Comparison of ENCODE assay signal across 9 cellular contexts in genomic region chr9:127943746-127944145, GRCh38. TPM values are rescaled to one million over a fixed set of nuclear protein-coding genes. Genes with fewer than 3 reads are reported as not detected.
DNase-seq lines count a peak whose midpoint lies in the region; ATAC-seq, FAIRE-seq and TF ChIP-seq lines count a peak whose summit lies in the region.
"Had no signal": no experiment of that assay in that cellular context is flagged by ENCODE, and none has a peak within 500 bp of the region (broad histone marks: within the 10 kb centered on the region; RNA-seq: fewer than 3 reads in every experiment).

No MANE protein-coding gene starts in this region.

- dilution Hi-C loops in endothelial cell of umbilical vein (cut with MboI; ENCODE audit: extremely low pct_ligation_motif_present, low sequenced_read_pairs), result no loop called here

- POLR2A ChIA-PET in endothelial cell of umbilical vein (lab: Charles Lee), result no interaction called here

- CTCF ChIA-PET in endothelial cell of umbilical vein (lab: Charles Lee), result interaction anchor here (0.8 to 6.5 kb wide), 42 partner anchors 8 to 303 kb away, joined by 3 to 203 read pairs (median 4); partner anchors contain the start of genes EEIG1, NAIF1 and SLC25A25

- no peaks in the 10 kb centered on the region for H3K9me3 ChIP-seq in endothelial cell of umbilical vein (replicated peaks; ENCODE audit: control insufficient read depth, insufficient read depth, low read length)
- H3K9me3 ChIP-seq in mucosa of descending colon, result no peaks in the 10 kb centered on the region

- H4K20me1 ChIP-seq in endothelial cell of umbilical vein (replicated peaks; ENCODE audit: control insufficient read depth, extremely low read depth, insufficient read depth, low read length), result no peaks in the 10 kb centered on the region

- peaks cover 0 to 5% of the 10 kb centered on the region in 2 experiments for H3K36me3 ChIP-seq in endothelial cell of umbilical vein (ENCODE audit: control insufficient read depth in 2 of 2, extremely low read depth in 1 of 2, insufficient read depth in 2 of 2, low read length in 2 of 2)
- H3K36me3 ChIP-seq in mucosa of descending colon (ENCODE audit: low read depth), result peaks cover 5% of the 10 kb centered on the region

- intact Hi-C loops in endothelial cell of umbilical vein (cut with micrococcal nuclease), result loop anchor here (1.0 to 2.0 kb wide), 6 partner anchors 37 to 174 kb away; partner anchors contain the start of gene EEIG1
- intact Hi-C loops in mucosa of descending colon (cut with DNase I, micrococcal nuclease), result loop anchor here (2.0 to 10.0 kb wide), 3 partner anchors 91 to 171 kb away; no protein-coding TSS in a partner anchor

- peak; percentile 88 for DNase-seq in GM10266 (ENCODE audit: extremely low spot score)
- DNase-seq in HL-60 (ENCODE audit: low read depth in 1 of 2, low spot score in 1 of 2), result peak in 1 of 2 experiments; percentile 81
- peak; percentile 5 for DNase-seq in NOMO-1 treated with dmso at 0.1 percent for 144 hours (lab: John Stamatoyannopoulos, UW; ENCODE audit: unreplicated experiment)
- DNase-seq in activated CD8-positive, alpha-beta memory T cell treated with anti-CD3 and anti-CD28 coated beads, Interleukin-2, amount 50 U/mL, for 48 hours, result peak; percentile 89
- DNase-seq in endothelial cell of umbilical vein (ENCODE audit: low read depth, low spot score), result peak; percentile 71
- DNase-seq in mucosa of descending colon, result peak; percentile 89 to 91 (median 89)
- peak; percentile 58 to 71 for DNase-seq in stimulated activated CD8-positive, alpha-beta memory T cell treated with anti-CD3 and anti-CD28 coated beads, Interleukin-7, amount 100 ng/mL, for 48 hours (ENCODE audit: extremely low read depth in 1 of 2, low read depth in 1 of 2)
- no peak for DNase-seq in DMS79 treated with DMSO at 0.1 percent for 48 hours (lab: John Stamatoyannopoulos, UW)

- H3K27ac ChIP-seq in HL-60 (replicated peaks) (no peak overlapping the region), endothelial cell of umbilical vein (ENCODE audit: insufficient read depth, low read depth, low read length) (no peak overlapping the region)

- peak; percentile 85 for ATAC-seq in mucosa of descending colon

- no peak overlapping the region for H3K9ac ChIP-seq in endothelial cell of umbilical vein (replicated peaks; ENCODE audit: extremely low read depth, insufficient read depth, low read length)

- H3K4me3 ChIP-seq in HL-60 (replicated peaks; ENCODE audit: insufficient read depth, low read length), result no peak overlapping the region
- H3K4me3 ChIP-seq in endothelial cell of umbilical vein (replicated peaks in 1 of 3; ENCODE audit: insufficient read depth in 1 of 3, low read depth in 1 of 3, low read length in 3 of 3), result no peak overlapping the region
- H3K4me3 ChIP-seq in mucosa of descending colon, result no peak overlapping the region

- no peak for TF ChIP-seq POLR2A in endothelial cell of umbilical vein (IDR thresholded peaks at IDR 0.05; ENCODE audit: low read depth, low read length)

- peak; percentile 87 for FAIRE-seq in endothelial cell of umbilical vein (lab: Jason Lieb, UNC)
- FAIRE-seq: islet of Langerhans had no signal

- H3K4me1 ChIP-seq in endothelial cell of umbilical vein (ENCODE audit: control insufficient read depth, extremely low read depth, insufficient read depth, low read length), result no peaks in the 10 kb centered on the region
- peaks cover 3% of the 10 kb centered on the region for H3K4me1 ChIP-seq in mucosa of descending colon (ENCODE audit: low read depth)

- no peaks in the 10 kb centered on the region for H3K79me2 ChIP-seq in endothelial cell of umbilical vein (ENCODE audit: control insufficient read depth, insufficient read depth, low read length)

- H3K9me1 ChIP-seq in endothelial cell of umbilical vein (replicated peaks; ENCODE audit: control insufficient read depth, extremely low read depth, insufficient read depth, low read length), result no peaks in the 10 kb centered on the region

- no peak overlapping the region for H3K4me2 ChIP-seq in endothelial cell of umbilical vein (ENCODE audit: insufficient read depth, low read length)

- H3K27me3 ChIP-seq in HL-60 (ENCODE audit: insufficient read depth, poor library complexity, severe bottlenecking) (no peaks in the 10 kb centered on the region), endothelial cell of umbilical vein (ENCODE audit: control insufficient read depth in 2 of 2, insufficient read depth in 2 of 2, low read length in 2 of 2) (no peaks in the 10 kb centered on the region)

- BruUV-seq in endothelial cell of umbilical vein (replicated peaks; lab: Mats Ljungman, UMichigan), result no TSS peak

- no peak overlapping the region for H2AFZ ChIP-seq in endothelial cell of umbilical vein (ENCODE audit: low read depth, low read length)

- TF ChIP-seq CTCF in GM10266 (IDR thresholded peaks at IDR 0.05; ENCODE audit: control insufficient read depth, insufficient read depth, low read depth, missing control alignments), result peak; percentile 94
- TF ChIP-seq CTCF in HL-60 (IDR thresholded peaks at IDR 0.05; ENCODE audit: insufficient read depth, low read length), result peak; percentile 89
- peak; percentile 90 to 99 for TF ChIP-seq CTCF in endothelial cell of umbilical vein (IDR thresholded peaks at IDR 0.05; ENCODE audit: extremely low read depth in 1 of 2, insufficient read depth in 1 of 2, low read depth in 1 of 2, low read length in 2 of 2)
- peak; percentile 92 for TF ChIP-seq CTCF in mucosa of descending colon (IDR thresholded peaks at IDR 0.05)

TF ChIP-seq in endothelial cell of umbilical vein, 7 proteins besides CTCF, POLR2A, EP300 and RAD21:
- TF ChIP-seq MYC (IDR thresholded peaks at IDR 0.05; ENCODE audit: low read depth, low read length) (peak; percentile 13), FOS (IDR thresholded peaks at IDR 0.05; ENCODE audit: borderline replicate concordance, insufficient read depth, low read length) (no peak), POLR2AphosphoS5 (IDR thresholded peaks at IDR 0.05; ENCODE audit: insufficient read depth, low read depth, low read length) (no peak)
TF ChIP-seq in endothelial cell of umbilical vein: peak in this region for 1.

RNA-seq across cellular contexts. Expression of gene DPM2, which starts 6.1 kb away (rescaled TPM):
- total RNA-seq in endothelial cell of umbilical vein (41.9 and 47.9 TPM in 2 replicates), mucosa of descending colon (10 to 100 TPM; 23.0 to 30.4 (median 29.4) TPM)
- polyA plus RNA-seq in endothelial cell of umbilical vein, result 63.9 and 85.0 TPM in 2 replicates
- polyA plus RNA-seq in endothelial cell of umbilical vein (2011; cell fraction: cytosol; rRNA removed), result 45.5 and 45.9 TPM in 2 replicates
- 31.6 and 39.0 TPM in 2 replicates for polyA plus RNA-seq in endothelial cell of umbilical vein (2011; cell fraction: nucleus; rRNA removed)
- 38.9 and 45.4 TPM in 2 replicates for polyA plus RNA-seq in endothelial cell of umbilical vein (2012)
- polyA minus RNA-seq in endothelial cell of umbilical vein, result 39.8 and 52.5 TPM in 2 replicates
- polyA minus RNA-seq in endothelial cell of umbilical vein (2011; cell fraction: cytosol; rRNA and poly(A)+ RNA removed), result 59.2 TPM
- polyA minus RNA-seq in endothelial cell of umbilical vein (2011; cell fraction: nucleus; rRNA and poly(A)+ RNA removed), result 26.8 and 33.0 TPM in 2 replicates

RNA-seq across cellular contexts. Expression of gene PIP5KL1, which starts 13.2 kb away (rescaled TPM):
- total RNA-seq in endothelial cell of umbilical vein (2.9 and 3.8 TPM in 2 replicates), mucosa of descending colon (1 to 10 TPM in 2 of 3 donors, under 1 TPM in 1; 0.58 to 1.9 (median 1.1) TPM)
- polyA plus RNA-seq in endothelial cell of umbilical vein, result 1.5 and 2.3 TPM in 2 replicates
- polyA plus RNA-seq in endothelial cell of umbilical vein (2011; cell fraction: cytosol; rRNA removed), result 0.28 and 0.87 TPM in 2 replicates
- polyA plus RNA-seq in endothelial cell of umbilical vein (2011; cell fraction: nucleus; rRNA removed), result 5.1 and 6.2 TPM in 2 replicates
- 0.56 and 1.3 TPM in 2 replicates for polyA plus RNA-seq in endothelial cell of umbilical vein (2012)
- polyA minus RNA-seq in endothelial cell of umbilical vein, result 0.42 and 0.83 TPM in 2 replicates
- polyA minus RNA-seq in endothelial cell of umbilical vein (2011; cell fraction: cytosol; rRNA and poly(A)+ RNA removed), result 4.0 TPM
- 1.6 and 1.8 TPM in 2 replicates for polyA minus RNA-seq in endothelial cell of umbilical vein (2011; cell fraction: nucleus; rRNA and poly(A)+ RNA removed)

RNA-seq across cellular contexts. Expression of gene ST6GALNAC4, which starts 26.9 kb away (rescaled TPM):
- total RNA-seq in endothelial cell of umbilical vein (38.1 and 45.9 TPM in 2 replicates), mucosa of descending colon (10 to 100 TPM; 31.0 to 39.2 (median 37.2) TPM)
- 85.3 and 108 TPM in 2 replicates for polyA plus RNA-seq in endothelial cell of umbilical vein
- 44.2 and 64.3 TPM in 2 replicates for polyA plus RNA-seq in endothelial cell of umbilical vein (2011; cell fraction: cytosol; rRNA removed)
- 38.1 and 41.5 TPM in 2 replicates for polyA plus RNA-seq in endothelial cell of umbilical vein (2011; cell fraction: nucleus; rRNA removed)
- 39.9 and 49.4 TPM in 2 replicates for polyA plus RNA-seq in endothelial cell of umbilical vein (2012)
- 38.1 and 51.5 TPM in 2 replicates for polyA minus RNA-seq in endothelial cell of umbilical vein
- polyA minus RNA-seq in endothelial cell of umbilical vein (2011; cell fraction: cytosol; rRNA and poly(A)+ RNA removed), result 129 TPM
- 19.7 and 26.7 TPM in 2 replicates for polyA minus RNA-seq in endothelial cell of umbilical vein (2011; cell fraction: nucleus; rRNA and poly(A)+ RNA removed)

RNA-seq across cellular contexts. Expression of gene EEIG1, which starts 37.0 kb away (rescaled TPM):
- total RNA-seq in endothelial cell of umbilical vein, result 16.4 and 19.0 TPM in 2 replicates
- polyA plus RNA-seq in endothelial cell of umbilical vein, result 8.4 and 13.5 TPM in 2 replicates
- 13.6 and 15.5 TPM in 2 replicates for polyA plus RNA-seq in endothelial cell of umbilical vein (2011; cell fraction: cytosol; rRNA removed)
- 15.1 and 16.4 TPM in 2 replicates for polyA plus RNA-seq in endothelial cell of umbilical vein (2011; cell fraction: nucleus; rRNA removed)
- 10.7 and 14.9 TPM in 2 replicates for polyA plus RNA-seq in endothelial cell of umbilical vein (2012)
- polyA minus RNA-seq in endothelial cell of umbilical vein, result 4.3 and 4.4 TPM in 2 replicates
- polyA minus RNA-seq in endothelial cell of umbilical vein (2011; cell fraction: cytosol; rRNA and poly(A)+ RNA removed), result 8.4 TPM
- polyA minus RNA-seq in endothelial cell of umbilical vein (2011; cell fraction: nucleus; rRNA and poly(A)+ RNA removed), result 3.9 and 5.3 TPM in 2 replicates
- total RNA-seq in mucosa of descending colon, result 100 to 1,000 TPM; 127 to 168 (median 144) TPM

RNA-seq across cellular contexts. Expression of gene ST6GALNAC6, which starts 44.3 kb away (rescaled TPM):
- total RNA-seq in endothelial cell of umbilical vein, result 43.0 and 43.5 TPM in 2 replicates
- polyA plus RNA-seq in endothelial cell of umbilical vein, result 78.9 and 93.6 TPM in 2 replicates
- polyA plus RNA-seq in endothelial cell of umbilical vein (2011; cell fraction: cytosol; rRNA removed), result 43.5 and 55.9 TPM in 2 replicates
- polyA plus RNA-seq in endothelial cell of umbilical vein (2011; cell fraction: nucleus; rRNA removed), result 78.4 and 100.0 TPM in 2 replicates
- polyA plus RNA-seq in endothelial cell of umbilical vein (2012), result 27.3 and 41.2 TPM in 2 replicates
- 50.1 and 50.4 TPM in 2 replicates for polyA minus RNA-seq in endothelial cell of umbilical vein
- 17.7 TPM for polyA minus RNA-seq in endothelial cell of umbilical vein (2011; cell fraction: cytosol; rRNA and poly(A)+ RNA removed)
- polyA minus RNA-seq in endothelial cell of umbilical vein (2011; cell fraction: nucleus; rRNA and poly(A)+ RNA removed), result 20.0 and 24.0 TPM in 2 replicates
- total RNA-seq in mucosa of descending colon, result 100 to 1,000 TPM; 121 to 266 (median 175) TPM
